21 cellular contexts compared by ENCODE assay signal in the genomic region with DNA sequence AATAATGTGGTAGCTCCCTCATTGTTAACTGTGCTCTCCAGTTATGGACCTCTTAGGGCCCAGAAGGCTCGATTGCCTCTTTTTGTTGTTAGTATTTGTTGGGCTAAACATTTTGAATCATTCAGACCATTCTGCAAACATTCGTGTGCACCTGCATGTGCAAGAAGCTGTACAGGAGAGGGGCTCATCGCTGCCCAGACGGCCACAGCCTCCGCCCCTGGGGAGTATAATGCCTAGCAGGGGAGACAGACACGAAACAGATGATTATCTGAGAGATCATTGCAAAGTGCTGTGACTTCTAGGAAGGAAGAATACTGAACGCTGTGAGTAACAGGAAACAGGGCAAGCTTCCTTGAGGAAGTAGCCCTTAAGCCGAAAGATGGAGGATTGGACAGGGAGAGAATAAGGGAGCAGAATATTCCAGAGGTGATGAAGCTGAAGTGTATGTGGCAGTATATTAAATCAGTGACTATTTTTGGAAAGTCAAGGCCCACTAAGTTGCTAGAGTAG.
DNase-seq lines count a peak whose midpoint lies in the region; ATAC-seq and TF ChIP-seq lines count a peak whose summit lies in the region.
"Had no signal": no experiment of that assay in that cellular context is flagged by ENCODE, and none has a peak within 500 bp of the region (broad histone marks: within the 10 kb centered on the region; RNA-seq: fewer than 3 reads in every experiment).

No MANE protein-coding gene starts in this region.

- peak overlapping the region; percentile 33 for H3K27ac Mint-ChIP-seq in MCF 10A (ENCODE audit: low read depth, unreplicated experiment)
- no peak overlapping the region for H3K27ac Mint-ChIP-seq in activated T-cell treated with anti-CD3 and anti-CD28 coated beads, Interleukin-2, amount 50 U/mL, for 24 hours

- no peaks in the 10 kb centered on the region for H3K9me3 Mint-ChIP-seq in MCF 10A (ENCODE audit: unreplicated experiment)
- H3K9me3 Mint-ChIP-seq in activated T-cell treated with anti-CD3 and anti-CD28 coated beads, Interleukin-2, amount 50 U/mL, for 24 hours: no peaks in the 10 kb centered on the region
- H3K9me3 Mint-ChIP-seq: CD4-positive, alpha-beta memory T cell had no signal

- in situ Hi-C loops in mammary epithelial cell (cut with MboI; ENCODE audit: low sequenced_read_pairs in 2 of 2): loop anchor here (5.0 to 25.0 kb wide), 4 partner anchors 208 to 558 kb away; no protein-coding TSS in a partner anchor

- DNase-seq in MCF 10A (ENCODE audit: unreplicated experiment): no peak
- DNase-seq in mammary epithelial cell: no peak
- peak; percentile 35 for DNase-seq in dermis blood vessel endothelial cell
- DNase-seq in activated T-cell treated with anti-CD3 and anti-CD28 coated beads, Interleukin-2, amount 50 U/mL, for 24 hours: no peak
- no peak for DNase-seq in pons (ENCODE audit: low spot score)
- DNase-seq: Calu3; CD4-positive, alpha-beta memory T cell; GF-D8; GOT3; NCI-H1105; NCI-H1694; NCI-H2081 treated with DMSO at 0.1 percent for 48 hours; NCI-H510A treated with DMSO at 0.1 percent for 48 hours; NCI-H82 had no signal

- H2AFZ ChIP-seq in mammary epithelial cell (ENCODE audit: low read depth, low read length): no peak overlapping the region

- peaks cover 66% of the 10 kb centered on the region for H3K36me3 Mint-ChIP-seq in MCF 10A (ENCODE audit: insufficient read depth, unreplicated experiment)
- H3K36me3 Mint-ChIP-seq in activated T-cell treated with anti-CD3 and anti-CD28 coated beads, Interleukin-2, amount 50 U/mL, for 24 hours (ENCODE audit: low read depth): no peaks in the 10 kb centered on the region
- H3K36me3 Mint-ChIP-seq: CD4-positive, alpha-beta memory T cell had no signal

- H3K27ac ChIP-seq in mammary epithelial cell (ENCODE audit: insufficient read depth, low read depth, low read length): no peak overlapping the region
- peak overlapping the region; percentile 33 for H3K27ac ChIP-seq in muscle layer of duodenum (ENCODE audit: low read length)
- H3K27ac ChIP-seq in stomach smooth muscle (ENCODE audit: low read length): peak overlapping the region; percentile 53
- H3K27ac ChIP-seq: BLaER1, SJSA1 had no signal

- no peaks in the 10 kb centered on the region for H4K20me1 ChIP-seq in mammary epithelial cell (ENCODE audit: insufficient read depth, low read length)
- H4K20me1 ChIP-seq: BLaER1 had no signal

- TF ChIP-seq CTCF in MCF 10A (IDR thresholded peaks at IDR 0.05; ENCODE audit: unreplicated experiment) (no peak), mammary epithelial cell (conservative IDR thresholded peaks at IDR 0.05 in 1 of 2, IDR thresholded peaks at IDR 0.05 in 1 of 2; ENCODE audit: extremely low read depth in 1 of 2, insufficient read depth in 1 of 2, low read depth in 1 of 2, low read length in 2 of 2) (no peak)

- H3K79me2 ChIP-seq in mammary epithelial cell (ENCODE audit: insufficient read depth, low read length): no peaks in the 10 kb centered on the region

- H3K9ac ChIP-seq in mammary epithelial cell (ENCODE audit: insufficient read depth, low read length) (no peak overlapping the region), stomach smooth muscle (ENCODE audit: low read length in 2 of 2) (no peak overlapping the region)
- H3K9ac ChIP-seq: BLaER1 had no signal

- H3K27me3 ChIP-seq in mammary epithelial cell (ENCODE audit: insufficient read depth, low read length): no peaks in the 10 kb centered on the region
- H3K27me3 ChIP-seq in muscle layer of duodenum (ENCODE audit: low read depth, low read length): no peaks in the 10 kb centered on the region
- H3K27me3 ChIP-seq in stomach smooth muscle (ENCODE audit: control insufficient read depth in 1 of 2, insufficient read depth in 2 of 2, low read length in 2 of 2): no peaks in the 10 kb centered on the region
- H3K27me3 ChIP-seq: BLaER1, SJSA1 had no signal

- WGBS in mammary epithelial cell (ENCODE audit: low coverage, missing lambda C conversion rate): 87% methylated on average over 8 of the region's 8 CpGs

- no peak overlapping the region for H3K4me2 ChIP-seq in mammary epithelial cell (ENCODE audit: insufficient read depth, low read depth, low read length)
- H3K4me2 ChIP-seq: BLaER1 had no signal

- H3K9me3 ChIP-seq in mammary epithelial cell (replicated peaks; ENCODE audit: insufficient read depth, low read length) (no peaks in the 10 kb centered on the region), muscle layer of duodenum (ENCODE audit: control insufficient read depth in 1 of 2, low read length in 2 of 2) (no peaks in the 10 kb centered on the region), stomach smooth muscle (ENCODE audit: control insufficient read depth in 2 of 2, low read length in 2 of 2) (no peaks in the 10 kb centered on the region)
- H3K9me3 ChIP-seq: BLaER1, SJSA1 had no signal

- dilution Hi-C loops in mammary epithelial cell (cut with HindIII; ENCODE audit: low sequenced_read_pairs): no loop called here

- H3K4me3 ChIP-seq in mammary epithelial cell (replicated peaks in 1 of 3; ENCODE audit: insufficient read depth in 1 of 3, low read depth in 2 of 3, low read length in 3 of 3) (no peak overlapping the region), muscle layer of duodenum (ENCODE audit: low read depth in 1 of 2, low read length in 2 of 2) (no peak overlapping the region), stomach smooth muscle (ENCODE audit: low read length in 2 of 2) (no peak overlapping the region)
- H3K4me3 ChIP-seq: BLaER1, SJSA1 had no signal

- peaks cover 12% of the 10 kb centered on the region for H3K4me1 Mint-ChIP-seq in MCF 10A (ENCODE audit: insufficient read depth, unreplicated experiment)
- H3K4me1 Mint-ChIP-seq in activated T-cell treated with anti-CD3 and anti-CD28 coated beads, Interleukin-2, amount 50 U/mL, for 24 hours (ENCODE audit: low read depth): no peaks in the 10 kb centered on the region

- ATAC-seq in GM19452 (IDR thresholded peaks at IDR 0.05; ENCODE audit: unreplicated experiment): no peak
- ATAC-seq: HCT116, Panc1 had no signal

- intact Hi-C loops in MCF 10A (cut with micrococcal nuclease): no loop called here
- intact Hi-C loops in mammary epithelial cell (cut with micrococcal nuclease): no loop called here

- POLR2A ChIA-PET in MCF 10A (lab: Yijun Ruan, JAX): interaction anchor here (0.6 to 1.5 kb wide), 3 partner anchors 9 to 79 kb away, joined by 3 to 4 read pairs (median 4); no protein-coding TSS in a partner anchor

- CTCF ChIA-PET in MCF 10A (lab: Yijun Ruan, JAX): interaction anchor here (0.6 to 2.3 kb wide), 3 partner anchors 57 to 555 kb away, joined by 3 to 12 read pairs (median 3); no protein-coding TSS in a partner anchor
- CTCF ChIA-PET in mammary epithelial cell (lab: Charles Lee; ENCODE audit: low non-redundant PET): no interaction called here

- H3K27me3 Mint-ChIP-seq in MCF 10A (ENCODE audit: insufficient read depth, unreplicated experiment): no peaks in the 10 kb centered on the region
- H3K27me3 Mint-ChIP-seq in activated T-cell treated with anti-CD3 and anti-CD28 coated beads, Interleukin-2, amount 50 U/mL, for 24 hours: peaks cover 5% of the 10 kb centered on the region

- H3K36me3 ChIP-seq in mammary epithelial cell (ENCODE audit: insufficient read depth, low read length) (peaks cover 13% of the 10 kb centered on the region), muscle layer of duodenum (ENCODE audit: control insufficient read depth in 1 of 2, insufficient read depth in 2 of 2, low read length in 2 of 2) (peaks cover 8 to 17% of the 10 kb centered on the region in 2 donors), stomach smooth muscle (ENCODE audit: control insufficient read depth in 2 of 2, insufficient read depth in 2 of 2, low read length in 2 of 2) (peaks cover 5 to 15% of the 10 kb centered on the region in 2 donors)
- H3K36me3 ChIP-seq: BLaER1 had no signal

- H3K4me1 ChIP-seq in mammary epithelial cell (ENCODE audit: insufficient read depth, low read length): peaks cover 13% of the 10 kb centered on the region
- H3K4me1 ChIP-seq in muscle layer of duodenum (ENCODE audit: control insufficient read depth in 1 of 2, insufficient read depth in 2 of 2, low read length in 2 of 2): peaks cover 9 to 16% of the 10 kb centered on the region in 2 donors
- peaks cover 32% of the 10 kb centered on the region for H3K4me1 ChIP-seq in stomach smooth muscle (ENCODE audit: control insufficient read depth, insufficient read depth, low read length)

- BruUV-seq in MCF 10A (replicated peaks; lab: Mats Ljungman, UMichigan) (no TSS peak), mammary epithelial cell (replicated peaks; lab: Mats Ljungman, UMichigan) (no TSS peak)

- H3K4me3 Mint-ChIP-seq in MCF 10A (ENCODE audit: unreplicated experiment): no peak overlapping the region
- H3K4me3 Mint-ChIP-seq in activated T-cell treated with anti-CD3 and anti-CD28 coated beads, Interleukin-2, amount 50 U/mL, for 24 hours: no peak overlapping the region
- H3K4me3 Mint-ChIP-seq: CD4-positive, alpha-beta memory T cell had no signal
